ENCODE assay signal across 8 cellular contexts in genomic region chr7:47326808-47327207, GRCh38.
DNase-seq lines count a peak whose midpoint lies in the region; ATAC-seq and TF ChIP-seq lines count a peak whose summit lies in the region.

No MANE protein-coding gene starts in this region.

- no peak overlapping the region for H2AFZ ChIP-seq in smooth muscle cell (ENCODE audit: low read depth)

- H3K36me3 ChIP-seq in lower lobe of right lung (peaks cover 12% of the 10 kb centered on the region), smooth muscle cell (ENCODE audit: low read depth) (no peaks in the 10 kb centered on the region)

- TF ChIP-seq CTCF in lower lobe of right lung (IDR thresholded peaks at IDR 0.05) (no peak), smooth muscle cell (IDR thresholded peaks at IDR 0.05; ENCODE audit: borderline replicate concordance, insufficient read depth, poor library complexity, severe bottlenecking) (no peak)

- H3K27ac ChIP-seq in lower lobe of right lung (peak overlapping the region; percentile 80), smooth muscle cell (ENCODE audit: low read depth) (peak overlapping the region; percentile 96)

- H3K4me1 ChIP-seq in lower lobe of right lung, result peaks cover 45% of the 10 kb centered on the region
- H3K4me1 ChIP-seq in smooth muscle cell (ENCODE audit: low read depth), result peaks cover 31% of the 10 kb centered on the region

- H3K79me2 ChIP-seq in smooth muscle cell (ENCODE audit: low read depth), result peaks cover 37% of the 10 kb centered on the region

- ATAC-seq in esophagus mucosa, result peak; percentile 6
- peak; percentile 14 to 21 for ATAC-seq in lower lobe of right lung
- no peak for ATAC-seq in GM19397 (IDR thresholded peaks at IDR 0.05; ENCODE audit: unreplicated experiment)
- ATAC-seq in HG02870 (IDR thresholded peaks at IDR 0.05; ENCODE audit: unreplicated experiment), result no peak

- H3K9me3 ChIP-seq in lower lobe of right lung (no peaks in the 10 kb centered on the region), smooth muscle cell (replicated peaks; ENCODE audit: low read depth) (no peaks in the 10 kb centered on the region)

- intact Hi-C loops in lower lobe of right lung (cut with DNase I), result no loop called here

- H3K4me2 ChIP-seq in smooth muscle cell, result peak overlapping the region; percentile 84

- peak; percentile 32 for DNase-seq in HuH-7 (ENCODE audit: low spot score)
- no peak for DNase-seq in lower lobe of right lung
- peak; percentile 30 for DNase-seq in smooth muscle cell (lab: John Stamatoyannopoulos, UW; ENCODE audit: unreplicated experiment)
- DNase-seq in cerebellar cortex (ENCODE audit: low spot score), result no peak
- DNase-seq in mesenteric fat pad (ENCODE audit: low spot score), result no peak

- 22% methylated on average over 8 of the region's 8 CpGs for WGBS in smooth muscle cell (ENCODE audit: low lambda C conversion rate)

- peak overlapping the region; percentile 79 for H3K9ac ChIP-seq in smooth muscle cell (ENCODE audit: low read depth)

- no peaks in the 10 kb centered on the region for H3K27me3 ChIP-seq in lower lobe of right lung (ENCODE audit: low read depth)
- H3K27me3 ChIP-seq in smooth muscle cell (ENCODE audit: low read depth), result no peaks in the 10 kb centered on the region

- H3F3A ChIP-seq in smooth muscle cell (ENCODE audit: low read depth), result peaks cover 34% of the 10 kb centered on the region

- H3K4me3 ChIP-seq in lower lobe of right lung, result peak overlapping the region; percentile 42
- peak overlapping the region; percentile 39 for H3K4me3 ChIP-seq in smooth muscle cell

- H4K20me1 ChIP-seq in smooth muscle cell (ENCODE audit: low read depth), result peaks cover 35% of the 10 kb centered on the region

Comparison
In these comparisons a context has a peak if more than half of its experiments do, and no peak if none do; other contexts are left out.
1. DNase-seq: peak in HuH-7 (single experiment) and smooth muscle cell (single experiment); none in lower lobe of right lung (single experiment), cerebellar cortex (single experiment) and mesenteric fat pad (single experiment).
2. ATAC-seq: peak in esophagus mucosa (single experiment) and lower lobe of right lung (2 of 2); none in GM19397 (single experiment) and HG02870 (single experiment).